8 cellular contexts compared by ENCODE assay signal in genomic region chr6:7723041-7723447, GRCh38. TPM values are rescaled to one million over a fixed set of nuclear protein-coding genes. Genes with fewer than 3 reads are reported as not detected.
DNase-seq lines count a peak whose midpoint lies in the region; ATAC-seq and TF ChIP-seq lines count a peak whose summit lies in the region.

No MANE protein-coding gene starts in this region.

- DNase-seq in EL (peak; percentile 83), HL-60 (ENCODE audit: low read depth in 1 of 2, low spot score in 1 of 2) (peak in 1 of 2 experiments; percentile 71), OCI-LY7 (ENCODE audit: low spot score) (peak; percentile 68), activated T-cell treated with anti-CD3 and anti-CD28 coated beads for 48 hours (ENCODE audit: low read depth) (peak; percentile 47), fibroblast of mammary gland (ENCODE audit: low read depth) (peak; percentile 86), neural crest cell (ENCODE audit: low read depth, low spot score) (peak; percentile 78), tibial artery (peak; percentile 83 to 86)

- H3K27ac ChIP-seq in HL-60 (replicated peaks), result no peak overlapping the region
- no peak overlapping the region for H3K27ac ChIP-seq in OCI-LY7 (ENCODE audit: low read depth, low read length, poor library complexity, severe bottlenecking)
- no peak overlapping the region for H3K27ac ChIP-seq in tibial artery

- no peaks in the 10 kb centered on the region for H3K36me3 ChIP-seq in OCI-LY7 (ENCODE audit: insufficient read depth, low read length)
- H3K36me3 ChIP-seq in tibial artery, result no peaks in the 10 kb centered on the region

- no peaks in the 10 kb centered on the region for H3K9me3 Mint-ChIP-seq in neural crest cell

- no peak for ATAC-seq in GM19397 (IDR thresholded peaks at IDR 0.05; ENCODE audit: unreplicated experiment)

- BruUV-seq in OCI-LY7 (replicated peaks; lab: Mats Ljungman, UMichigan), result no TSS peak

- no peaks in the 10 kb centered on the region for H3K9me3 ChIP-seq in OCI-LY7 (ENCODE audit: low read length)
- H3K9me3 ChIP-seq in tibial artery, result no peaks in the 10 kb centered on the region

- H3K27me3 ChIP-seq in HL-60 (ENCODE audit: insufficient read depth, poor library complexity, severe bottlenecking) (peaks cover 38% of the 10 kb centered on the region), tibial artery (peaks cover 0 to 18% of the 10 kb centered on the region in 2 donors)

- POLR2A ChIA-PET in OCI-LY7 (lab: Charles Lee), result interaction anchor here (0.5 to 1.6 kb wide), 7 partner anchors 23 to 335 kb away, joined by 3 to 7 read pairs (median 3); no protein-coding TSS in a partner anchor

- H2AFZ ChIP-seq in OCI-LY7 (ENCODE audit: low read length), result no peak overlapping the region

- peaks cover 12% of the 10 kb centered on the region for H3K4me1 ChIP-seq in OCI-LY7 (ENCODE audit: insufficient read depth, low read length, poor library complexity, severe bottlenecking)
- peaks cover 0 to 26% (median 22%) of the 10 kb centered on the region in 4 donors for H3K4me1 ChIP-seq in tibial artery

- peak; percentile 57 for TF ChIP-seq CTCF in HL-60 (IDR thresholded peaks at IDR 0.05; ENCODE audit: insufficient read depth, low read length)
- TF ChIP-seq CTCF in OCI-LY7 (conservative IDR thresholded peaks at IDR 0.05; ENCODE audit: low read length), result peak; percentile 85
- TF ChIP-seq CTCF in fibroblast of mammary gland (conservative IDR thresholded peaks at IDR 0.05; ENCODE audit: control insufficient read depth, insufficient read depth, low read depth, low read length), result peak; percentile 51
- peak; percentile 68 for TF ChIP-seq CTCF in neural crest cell (conservative IDR thresholded peaks at IDR 0.05)
- peak; percentile 35 to 41 for TF ChIP-seq CTCF in tibial artery (IDR thresholded peaks at IDR 0.05)

- H3K79me2 ChIP-seq in OCI-LY7 (ENCODE audit: insufficient read depth, low read depth, low read length), result no peaks in the 10 kb centered on the region

- no peaks in the 10 kb centered on the region for H3K36me3 Mint-ChIP-seq in neural crest cell (ENCODE audit: low read depth)

- peak overlapping the region; percentile 60 for H3K4me3 Mint-ChIP-seq in neural crest cell

- H3K4me2 ChIP-seq in OCI-LY7 (ENCODE audit: low read length), result no peak overlapping the region

- intact Hi-C loops in OCI-LY7 (cut with micrococcal nuclease; ENCODE audit: unreplicated experiment), result loop anchor here (1.0 to 5.0 kb wide), 3 partner anchors 159 to 494 kb away; no protein-coding TSS in a partner anchor
- intact Hi-C loops in tibial artery (cut with DNase I; ENCODE audit: low total_unique reads), result loop anchor here (5.0 kb wide), 1 partner anchor 279 kb away; no protein-coding TSS in a partner anchor

- H3K27me3 Mint-ChIP-seq in neural crest cell (ENCODE audit: low read depth), result peaks cover 77% of the 10 kb centered on the region

- CTCF ChIA-PET in OCI-LY7 (lab: Charles Lee; ENCODE audit: unreplicated experiment), result interaction anchor here (0.6 to 2.8 kb wide), 6 partner anchors 131 to 283 kb away, joined by 3 to 17 read pairs (median 3); no protein-coding TSS in a partner anchor

- no peak overlapping the region for H3K4me3 ChIP-seq in HL-60 (replicated peaks; ENCODE audit: insufficient read depth, low read length)
- no peak overlapping the region for H3K4me3 ChIP-seq in OCI-LY7 (ENCODE audit: low read depth, low read length, poor library complexity, severe bottlenecking)
- H3K4me3 ChIP-seq in fibroblast of mammary gland (ENCODE audit: control insufficient read depth, low read depth, low read length), result no peak overlapping the region
- no peak overlapping the region for H3K4me3 ChIP-seq in tibial artery

- no peaks in the 10 kb centered on the region for H3K9me2 ChIP-seq in OCI-LY7 (ENCODE audit: insufficient read depth, low read length)

- H3K27ac Mint-ChIP-seq in neural crest cell (ENCODE audit: unreplicated experiment), result no peak overlapping the region

- H3K4me1 Mint-ChIP-seq in neural crest cell, result peaks cover 3% of the 10 kb centered on the region

- no peaks in the 10 kb centered on the region for H4K20me1 ChIP-seq in OCI-LY7 (ENCODE audit: insufficient read depth, low read length)

RNA-seq across cellular contexts. Expression of gene BMP6, which starts 2.9 kb away (rescaled TPM):
- 0.10 and 0.38 TPM in 2 replicates for total RNA-seq in OCI-LY7 (2014; rRNA removed; shearing (Covaris generic))
- total RNA-seq in OCI-LY7 (2022), result 0.94 and 1.1 TPM in 2 replicates
- total RNA-seq in neural crest cell, result 0.44 and 0.55 TPM in 2 replicates
